Comparison of ENCODE assay signal across 2 cellular contexts in genomic region chr22:40979198-40979597, GRCh38.
A peak's percentile ranks its signal among the peaks of the same experiment; 100 is the strongest.
TF ChIP-seq lines count a peak whose summit lies in the region.

No MANE protein-coding gene starts in this region.

TF ChIP-seq in GM23338, 12 proteins besides CTCF, POLR2A, EP300 and RAD21:
- TF ChIP-seq POLR2AphosphoS5 (IDR thresholded peaks at IDR 0.05; ENCODE audit: low read depth) (no peak), NANOG (IDR thresholded peaks at IDR 0.05; ENCODE audit: borderline replicate concordance) (no peak), CREB1 (CRISPR knock-in tag; IDR thresholded peaks at IDR 0.05; ENCODE audit: low read depth) (no peak), STAT1 (IDR thresholded peaks at IDR 0.05; ENCODE audit: unreplicated experiment) (no peak)

TF ChIP-seq in IMR-90, 13 proteins besides CTCF, POLR2A, EP300 and RAD21:
- peak; percentile 73 for TF ChIP-seq CEBPB (IDR thresholded peaks at IDR 0.05; ENCODE audit: low read depth, low read length)
- TF ChIP-seq MAFK (IDR thresholded peaks at IDR 0.05; ENCODE audit: low read depth, low read length), result no peak
- no peak for TF ChIP-seq RFX5 (IDR thresholded peaks at IDR 0.05; ENCODE audit: low read depth, low read length)
